ENCODE assay signal across 8 cellular contexts in the genomic region with DNA sequence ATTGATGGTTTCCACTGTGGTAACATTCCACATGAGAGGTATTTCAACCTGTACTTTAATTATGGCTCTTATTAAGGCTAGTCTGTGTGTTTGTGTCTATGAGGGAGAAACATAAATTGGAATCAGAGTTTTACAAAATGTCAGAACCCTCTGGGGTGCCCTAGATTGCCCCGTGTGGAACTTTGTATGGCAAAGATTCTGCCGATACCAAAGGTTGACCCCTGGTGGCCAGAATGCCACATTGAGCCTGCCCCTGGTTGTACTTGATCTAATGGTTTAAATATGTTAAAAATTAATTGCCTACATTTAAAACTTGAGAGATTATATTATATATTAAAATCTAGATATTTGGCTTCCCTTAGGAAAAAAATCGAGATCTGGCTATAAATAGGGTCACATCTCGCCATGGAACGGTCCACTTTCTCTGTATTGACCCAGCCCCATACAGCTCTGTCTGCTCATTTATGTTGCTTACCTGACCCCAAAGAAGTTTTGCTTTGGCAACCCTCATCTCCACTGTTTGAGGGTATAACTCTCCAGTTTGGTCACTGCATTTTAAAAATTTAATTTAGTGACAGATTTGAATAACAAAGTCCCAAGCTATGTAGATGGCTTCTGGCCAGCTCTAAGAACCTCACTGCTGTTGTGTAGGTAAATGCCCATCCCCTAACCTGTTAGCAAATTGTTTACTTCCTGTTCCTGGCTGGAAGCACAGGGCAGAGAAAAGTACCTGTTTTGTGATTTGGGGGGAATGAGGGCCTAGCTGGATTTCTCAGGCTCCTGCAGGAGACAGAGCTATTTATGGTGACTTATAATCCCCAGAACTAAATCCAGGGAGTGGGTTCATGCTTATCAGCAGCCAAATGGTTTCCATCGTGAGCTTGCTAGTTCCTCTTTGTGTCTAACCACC.
A peak's percentile ranks its signal among the peaks of the same experiment; 100 is the strongest.
DNase-seq lines count a peak whose midpoint lies in the region; ATAC-seq, FAIRE-seq and TF ChIP-seq lines count a peak whose summit lies in the region.

No MANE protein-coding gene starts in this region.

- peak; percentile 75 for ATAC-seq in GM18861 (IDR thresholded peaks at IDR 0.05; ENCODE audit: unreplicated experiment)
- peak; percentile 96 for ATAC-seq in K562
- peak; percentile 94 for ATAC-seq in left lobe of liver

- peak; percentile 83 for FAIRE-seq in K562 (lab: Jason Lieb, UNC)

- H4K20me1 ChIP-seq in SU-DHL-6 (ENCODE audit: low read depth, low read length), result peaks cover 4% of the 10 kb centered on the region; the same call in 1 of the 2 replicates
- H4K20me1 ChIP-seq in K562 (replicated peaks; ENCODE audit: control insufficient read depth, insufficient read depth, low read length), result no peaks in the 10 kb centered on the region

- H3K9ac ChIP-seq in SU-DHL-6 (ENCODE audit: low read length) (no peak overlapping the region), K562 (ENCODE audit: insufficient read depth in 1 of 2, low read depth in 2 of 2, low read length in 2 of 2) (no peak overlapping the region)

- H3K27me3 ChIP-seq in SU-DHL-6 (ENCODE audit: low read length) (no peaks in the 10 kb centered on the region), K562 (ENCODE audit: control insufficient read depth in 2 of 2, insufficient read depth in 2 of 2, low read length in 2 of 2) (peaks cover 16 to 45% of the 10 kb centered on the region in 2 experiments)

- H3K9me1 ChIP-seq in K562 (ENCODE audit: control insufficient read depth, insufficient read depth, low read length), result no peaks in the 10 kb centered on the region

- POLR2A ChIA-PET in K562 (lab: Yijun Ruan, JAX), result interaction anchor here (0.6 to 1.6 kb wide), 6 partner anchors 10 to 1619 kb away, joined by 3 to 8 read pairs (median 4); no protein-coding TSS in a partner anchor

- no peaks in the 10 kb centered on the region for H3K9me2 ChIP-seq in SU-DHL-6 (replicated peaks; ENCODE audit: insufficient read depth, low read length)

- under 1% methylated on average over 6 of the region's 6 CpGs for WGBS in K562 (ENCODE audit: insufficient coverage, low coverage, missing lambda C conversion rate)

- peak; percentile 75 to 88 for TF ChIP-seq RAD21 in K562 (CRISPR knock-in tag; conservative IDR thresholded peaks at IDR 0.05 in 1 of 2, IDR thresholded peaks at IDR 0.05 in 1 of 2)

- peaks cover 39% of the 10 kb centered on the region for H3F3A ChIP-seq in SU-DHL-6 (ENCODE audit: insufficient read depth)

- no peak overlapping the region for H3K4me2 ChIP-seq in SU-DHL-6 (ENCODE audit: low read depth, low read length, poor library complexity, severe bottlenecking)
- no peak overlapping the region for H3K4me2 ChIP-seq in K562 (ENCODE audit: insufficient read depth, low read length)

- H2AFZ ChIP-seq in SU-DHL-6 (ENCODE audit: low read depth, low read length, severe bottlenecking) (no peak overlapping the region), K562 (ENCODE audit: low read depth, low read length) (no peak overlapping the region)

- CTCF ChIA-PET in K562 (lab: Yijun Ruan, JAX; ENCODE audit: low intra/inter-chr PET ratio), result interaction anchor here (0.6 to 1.2 kb wide), 7 partner anchors 12 to 508 kb away, joined by 3 to 6 read pairs (median 3); no protein-coding TSS in a partner anchor

- TF ChIP-seq CTCF in C4-2B (conservative IDR thresholded peaks at IDR 0.05) (peak; percentile 91), SU-DHL-6 (IDR thresholded peaks at IDR 0.05; ENCODE audit: insufficient read depth, low read length, poor library complexity, severe bottlenecking) (peak; percentile 81), K562 (IDR thresholded peaks at IDR 0.05 in 2 of 3, conservative IDR thresholded peaks at IDR 0.05 in 1 of 3; ENCODE audit: insufficient read depth in 2 of 3, low read depth in 1 of 3, low read length in 3 of 3) (peak; percentile 90 to 97 (median 94)), coronary artery (IDR thresholded peaks at IDR 0.05) (no peak)

- H3K9me3 ChIP-seq in SU-DHL-6 (ENCODE audit: insufficient read depth, low read length) (no peaks in the 10 kb centered on the region), K562 (replicated peaks; ENCODE audit: control insufficient read depth, insufficient read depth, low read depth, low read length) (no peaks in the 10 kb centered on the region)

- no peak overlapping the region for H3K27ac ChIP-seq in C4-2B
- H3K27ac ChIP-seq in SU-DHL-6 (ENCODE audit: low read depth, low read length), result peak overlapping the region; percentile 38
- H3K27ac ChIP-seq in K562 (ENCODE audit: extremely low read depth, low read depth, low read length), result no peak overlapping the region
- H3K27ac ChIP-seq in coronary artery, result no peak overlapping the region

- no peak for TF ChIP-seq POLR2A in K562 (conservative IDR thresholded peaks at IDR 0.05)

- in situ Hi-C loops in K562 (cut with MboI), result no loop called here

- H3K79me2 ChIP-seq in SU-DHL-6 (ENCODE audit: insufficient read depth, low read length), result peaks cover 40% of the 10 kb centered on the region
- H3K79me2 ChIP-seq in K562 (ENCODE audit: control insufficient read depth, insufficient read depth, low read length), result no peaks in the 10 kb centered on the region

- H3K4me3 ChIP-seq in SU-DHL-6 (ENCODE audit: insufficient read depth, low read length, poor library complexity, severe bottlenecking), result no peak overlapping the region
- H3K4me3 ChIP-seq in K562, result no peak overlapping the region
- H3K4me3 ChIP-seq in coronary artery, result no peak overlapping the region

- DNase-seq in HK-2 (ENCODE audit: unreplicated experiment) (peak; percentile 18), K562 (ENCODE audit: extremely low read depth in 1 of 4, low spot score in 3 of 4) (peak; percentile 65 to 73 (median 70)), left lobe of liver (ENCODE audit: low spot score) (no peak), coronary artery (ENCODE audit: low spot score) (no peak)
- DNase-seq in stimulated activated CD8-positive, alpha-beta memory T cell treated with anti-CD3 and anti-CD28 coated beads, Interleukin-4, amount 100 ng/mL, for 48 hours, result peak; percentile 78

- no peak for TF ChIP-seq EP300 in K562 (IDR thresholded peaks at IDR 0.05; ENCODE audit: low read length)

- intact Hi-C loops in K562 (cut with micrococcal nuclease), result loop anchor here (5.0 to 10.0 kb wide), 4 partner anchors 92 to 509 kb away; no protein-coding TSS in a partner anchor

- H3K36me3 ChIP-seq in SU-DHL-6 (ENCODE audit: low read length) (peaks cover 40% of the 10 kb centered on the region), K562 (ENCODE audit: control insufficient read depth, insufficient read depth, low read length) (no peaks in the 10 kb centered on the region)

- H3K4me1 ChIP-seq in K562 (replicated peaks in 1 of 2; ENCODE audit: control insufficient read depth in 2 of 2, insufficient read depth in 2 of 2, low read length in 2 of 2), result 0 out of 5 replicates have a peak, but pooled peaks cover 0 to 5% of the 10 kb centered on the region in 2 experiments

- BruUV-seq in K562 (replicated peaks; lab: Mats Ljungman, UMichigan), result no TSS peak

TF ChIP-seq in K562, 482 proteins besides CTCF, POLR2A, EP300 and RAD21 (continues in another document):
- TF ChIP-seq ZNF764 (CRISPR knock-in tag; IDR thresholded peaks at IDR 0.05; ENCODE audit: low read depth) (no peak), MAFG (tag; conservative IDR thresholded peaks at IDR 0.05) (no peak), TEAD4 (IDR thresholded peaks at IDR 0.05; ENCODE audit: low read length) (peak; percentile 64), TEAD4 (CRISPR knock-in tag; IDR thresholded peaks at IDR 0.05; ENCODE audit: borderline replicate concordance) (no peak), MAFK (IDR thresholded peaks at IDR 0.05; ENCODE audit: low read length) (no peak), KLF16 (IDR thresholded peaks at IDR 0.05) (peak; percentile 59; the same call in 1 of the 2 replicates), TARDBP (IDR thresholded peaks at IDR 0.05) (no peak), SPI1 (IDR thresholded peaks at IDR 0.05; ENCODE audit: borderline replicate concordance, low read depth, low read length) (0 out of 2 replicates have a peak, but pooled peaks have one; percentile 11), YBX1 (IDR thresholded peaks at IDR 0.05) (no peak), HMGN3 (IDR thresholded peaks at IDR 0.05; ENCODE audit: borderline replicate concordance, extremely low read depth, insufficient read length, low read depth, low read length) (no peak), SMC3 (conservative IDR thresholded peaks at IDR 0.05; ENCODE audit: insufficient read depth, low read depth, low read length) (peak; percentile 44; the same call in 1 of the 2 replicates)
- TF ChIP-seq, protein P1, sequence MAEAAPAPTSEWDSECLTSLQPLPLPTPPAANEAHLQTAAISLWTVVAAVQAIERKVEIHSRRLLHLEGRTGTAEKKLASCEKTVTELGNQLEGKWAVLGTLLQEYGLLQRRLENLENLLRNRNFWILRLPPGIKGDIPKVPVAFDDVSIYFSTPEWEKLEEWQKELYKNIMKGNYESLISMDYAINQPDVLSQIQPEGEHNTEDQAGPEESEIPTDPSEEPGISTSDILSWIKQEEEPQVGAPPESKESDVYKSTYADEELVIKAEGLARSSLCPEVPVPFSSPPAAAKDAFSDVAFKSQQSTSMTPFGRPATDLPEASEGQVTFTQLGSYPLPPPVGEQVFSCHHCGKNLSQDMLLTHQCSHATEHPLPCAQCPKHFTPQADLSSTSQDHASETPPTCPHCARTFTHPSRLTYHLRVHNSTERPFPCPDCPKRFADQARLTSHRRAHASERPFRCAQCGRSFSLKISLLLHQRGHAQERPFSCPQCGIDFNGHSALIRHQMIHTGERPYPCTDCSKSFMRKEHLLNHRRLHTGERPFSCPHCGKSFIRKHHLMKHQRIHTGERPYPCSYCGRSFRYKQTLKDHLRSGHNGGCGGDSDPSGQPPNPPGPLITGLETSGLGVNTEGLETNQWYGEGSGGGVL (CRISPR knock-in tag; IDR thresholded peaks at IDR 0.05), result no peak
- TF ChIP-seq, protein P2, sequence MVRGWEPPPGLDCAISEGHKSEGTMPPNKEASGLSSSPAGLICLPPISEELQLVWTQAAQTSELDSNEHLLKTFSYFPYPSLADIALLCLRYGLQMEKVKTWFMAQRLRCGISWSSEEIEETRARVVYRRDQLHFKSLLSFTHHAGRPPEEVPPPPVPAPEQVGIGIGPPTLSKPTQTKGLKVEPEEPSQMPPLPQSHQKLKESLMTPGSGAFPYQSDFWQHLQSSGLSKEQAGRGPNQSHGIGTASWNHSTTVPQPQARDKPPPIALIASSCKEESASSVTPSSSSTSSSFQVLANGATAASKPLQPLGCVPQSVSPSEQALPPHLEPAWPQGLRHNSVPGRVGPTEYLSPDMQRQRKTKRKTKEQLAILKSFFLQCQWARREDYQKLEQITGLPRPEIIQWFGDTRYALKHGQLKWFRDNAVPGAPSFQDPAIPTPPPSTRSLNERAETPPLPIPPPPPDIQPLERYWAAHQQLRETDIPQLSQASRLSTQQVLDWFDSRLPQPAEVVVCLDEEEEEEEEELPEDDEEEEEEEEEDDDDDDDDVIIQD (CRISPR knock-in tag; IDR thresholded peaks at IDR 0.05), result no peak

Comparison
In these comparisons a context has a peak if more than half of its experiments do, and no peak if none do; other contexts are left out.
1. DNase-seq: peak in HK-2 (single experiment), K562 (4 of 4) and stimulated activated CD8-positive, alpha-beta memory T cell treated with anti-CD3 and anti-CD28 coated beads, Interleukin-4, amount 100 ng/mL, for 48 hours (single experiment); none in left lobe of liver (single experiment) and coronary artery (single experiment).
2. Peak in every context shown above with its lines, with median percentiles within 50 percentile points of each other: ATAC-seq.